ENCODE assay signal across 25 cellular contexts in genomic region chr18:76169733-76170132, GRCh38.
DNase-seq lines count a peak whose midpoint lies in the region; ATAC-seq, FAIRE-seq and TF ChIP-seq lines count a peak whose summit lies in the region.
"Had no signal": no experiment of that assay in that cellular context is flagged by ENCODE, and none has a peak within 500 bp of the region (broad histone marks: within the 10 kb centered on the region; RNA-seq: fewer than 3 reads in every experiment).

No MANE protein-coding gene starts in this region.

- H3K9me3 ChIP-seq in HepG2 (ENCODE audit: low read length) (no peaks in the 10 kb centered on the region), right lobe of liver (no peaks in the 10 kb centered on the region), MM.1S (replicated peaks; ENCODE audit: insufficient read depth, low read length) (no peaks in the 10 kb centered on the region), RWPE2 (ENCODE audit: severe bottlenecking) (no peaks in the 10 kb centered on the region), small intestine (ENCODE audit: control insufficient read depth, low read depth) (no peaks in the 10 kb centered on the region), vagina (no peaks in the 10 kb centered on the region), tibial artery (no peaks in the 10 kb centered on the region)
- H3K9me3 ChIP-seq: esophagus squamous epithelium, gastroesophageal sphincter, ovary, right atrium auricular region, testis had no signal

- no peaks in the 10 kb centered on the region for H3F3A ChIP-seq in MM.1S (ENCODE audit: insufficient read depth, low read length)

- WGBS in HepG2 (ENCODE audit: low lambda C conversion rate) = 33% methylated on average over 5 of the region's 6 CpGs
- 74% methylated on average over 4 of the region's 6 CpGs for WGBS in right lobe of liver (ENCODE audit: insufficient coverage, low coverage, low lambda C conversion rate, missing lambda C conversion rate)
- WGBS in small intestine, 3 donors = 52 to 77% (median 65%) methylated on average over 6 of the region's 6 CpGs

- intact Hi-C loops in HepG2 (cut with micrococcal nuclease; ENCODE audit: unreplicated experiment) (loop anchor here (1.0 kb wide), 1 partner anchor 180 kb away; no protein-coding TSS in a partner anchor), right lobe of liver (cut with DNase I) (no loop called here), vagina (cut with DNase I) (no loop called here), tibial artery (cut with DNase I; ENCODE audit: low total_unique reads) (no loop called here)

- no peak for TF ChIP-seq EP300 in HepG2 (IDR thresholded peaks at IDR 0.05; ENCODE audit: low read depth in 2 of 2, low read length in 2 of 2)
- no peak for TF ChIP-seq EP300 in HepG2 (CRISPR knock-in tag; IDR thresholded peaks at IDR 0.05; ENCODE audit: borderline replicate concordance)

- ATAC-seq in HepG2 (peak; percentile 53), right lobe of liver (no peak), RWPE2 (ENCODE audit: low read depth) (no peak)
- ATAC-seq: gastroesophageal sphincter, left ventricle myocardium superior had no signal

- H3K79me2 ChIP-seq in HepG2 (ENCODE audit: insufficient read depth, low read length) = no peaks in the 10 kb centered on the region
- H3K79me2 ChIP-seq in MM.1S (ENCODE audit: low read length) = no peaks in the 10 kb centered on the region

- H2AFZ ChIP-seq in HepG2 (ENCODE audit: low read length) (no peak overlapping the region), MM.1S (ENCODE audit: low read length) (peak overlapping the region; percentile 51)
- H2AFZ ChIP-seq: GM23248 had no signal

- H3K4me2 ChIP-seq in HepG2 (ENCODE audit: low read depth, low read length) (no peak overlapping the region), MM.1S (ENCODE audit: low read depth, low read length) (peak overlapping the region; percentile 19; the same call in 1 of the 2 replicates)

- H3K9me2 ChIP-seq in MM.1S (replicated peaks; ENCODE audit: insufficient read depth, low read length) = no peaks in the 10 kb centered on the region

- H3K4me1 ChIP-seq in HepG2 (ENCODE audit: insufficient read depth, low read length) (no peaks in the 10 kb centered on the region), right lobe of liver (no peaks in the 10 kb centered on the region), MM.1S (ENCODE audit: low read length) (no peaks in the 10 kb centered on the region), RWPE2 (ENCODE audit: insufficient read depth, poor library complexity, severe bottlenecking) (no peaks in the 10 kb centered on the region), small intestine (ENCODE audit: control insufficient read depth in 2 of 2, insufficient read depth in 1 of 2, low read depth in 1 of 2, low read length in 1 of 2) (no peaks in the 10 kb centered on the region), vagina (peaks cover 8% of the 10 kb centered on the region), tibial artery (no peaks in the 10 kb centered on the region)
- H3K4me1 ChIP-seq: gastroesophageal sphincter, right atrium auricular region had no signal

- DNase-seq in HepG2 (ENCODE audit: low spot score) = no peak
- no peak for DNase-seq in right lobe of liver
- peak; percentile 23 for DNase-seq in MM.1S
- DNase-seq in RWPE2 (ENCODE audit: low spot score) = no peak
- peak; percentile 5 for DNase-seq in small intestine
- DNase-seq in NCI-H526 (lab: John Stamatoyannopoulos, UW) = no peak
- no peak for DNase-seq in vagina (ENCODE audit: extremely low spot score in 2 of 2)
- DNase-seq in tibial artery = no peak
- DNase-seq: activated CD4-positive, alpha-beta memory T cell treated with anti-CD3 and anti-CD28 coated beads, Interleukin-2, amount 10 ng/mL, durations not matched to agents 7 days and 5 days; aorta; C1 segment of cervical spinal cord; esophagus squamous epithelium; GM23248; left ventricle myocardium superior; NCI-H1694 treated with DMSO at 0.1 percent for 48 hours; NCI-H524 treated with DMSO at 0.1 percent for 48 hours; ovary; SHP77; stimulated activated CD4-positive, alpha-beta T cell treated with anti-CD3 and anti-CD28 coated beads, Interleukin-4, amount 100 ng/mL, for 1 hour; SW 1271; T1000; testis had no signal

- H4K20me1 ChIP-seq in HepG2 (ENCODE audit: insufficient read depth, low read length) = no peaks in the 10 kb centered on the region
- H4K20me1 ChIP-seq in MM.1S (ENCODE audit: insufficient read depth, low read length) = no peaks in the 10 kb centered on the region

- TF ChIP-seq RAD21 in HepG2 (CRISPR knock-in tag; IDR thresholded peaks at IDR 0.05) = no peak

- TF ChIP-seq POLR2A in HepG2 (IDR thresholded peaks at IDR 0.05; ENCODE audit: insufficient read depth in 1 of 2, low read depth in 2 of 2, low read length in 2 of 2) (no peak), right lobe of liver (IDR thresholded peaks at IDR 0.05) (no peak), vagina (IDR thresholded peaks at IDR 0.05) (no peak)

- FAIRE-seq in HepG2 (lab: Jason Lieb, UNC) = no peak
- no peak for FAIRE-seq in small intestine (lab: Jason Lieb, UNC)
- FAIRE-seq: HTR-8/SVneo had no signal

- POLR2A ChIA-PET in HepG2 (lab: Yijun Ruan, JAX) = no interaction called here

- TF ChIP-seq CTCF in HepG2 (CRISPR knock-in tag; IDR thresholded peaks at IDR 0.05) = peak; percentile 46
- no peak for TF ChIP-seq CTCF in right lobe of liver (IDR thresholded peaks at IDR 0.05)
- TF ChIP-seq CTCF in MM.1S (IDR thresholded peaks at IDR 0.05; ENCODE audit: low read length) = peak; percentile 64
- TF ChIP-seq CTCF in RWPE2 (IDR thresholded peaks at IDR 0.05; ENCODE audit: poor library complexity, severe bottlenecking) = peak; percentile 38
- no peak for TF ChIP-seq CTCF in vagina (IDR thresholded peaks at IDR 0.05)
- TF ChIP-seq CTCF in tibial artery (IDR thresholded peaks at IDR 0.05) = no peak

- H3K27ac ChIP-seq in HepG2 (ENCODE audit: extremely low read length, insufficient read depth, low read length) = no peak overlapping the region
- no peak overlapping the region for H3K27ac ChIP-seq in right lobe of liver
- no peak overlapping the region for H3K27ac ChIP-seq in MM.1S (ENCODE audit: low read length)
- no peak overlapping the region for H3K27ac ChIP-seq in RWPE2 (ENCODE audit: poor library complexity, severe bottlenecking)
- H3K27ac ChIP-seq in small intestine (ENCODE audit: low read depth in 1 of 2, low read length in 1 of 2) = no peak overlapping the region
- no peak overlapping the region for H3K27ac ChIP-seq in vagina
- no peak overlapping the region for H3K27ac ChIP-seq in tibial artery
- H3K27ac ChIP-seq: esophagus squamous epithelium, gastroesophageal sphincter, GM23248, ovary, right atrium auricular region, testis had no signal

- no peaks in the 10 kb centered on the region for H3K36me3 ChIP-seq in HepG2 (replicated peaks in 1 of 2; ENCODE audit: control insufficient read depth in 1 of 2, insufficient read depth in 2 of 2, low read length in 2 of 2)
- H3K36me3 ChIP-seq in right lobe of liver = no peaks in the 10 kb centered on the region
- H3K36me3 ChIP-seq in MM.1S (replicated peaks; ENCODE audit: insufficient read depth, low read length) = no peaks in the 10 kb centered on the region
- no peaks in the 10 kb centered on the region for H3K36me3 ChIP-seq in RWPE2 (ENCODE audit: low read depth)
- no peaks in the 10 kb centered on the region for H3K36me3 ChIP-seq in small intestine (ENCODE audit: control insufficient read depth in 2 of 2, insufficient read depth in 2 of 2, low read length in 2 of 2)
- H3K36me3 ChIP-seq in vagina = no peaks in the 10 kb centered on the region
- H3K36me3 ChIP-seq in tibial artery = no peaks in the 10 kb centered on the region
- H3K36me3 ChIP-seq: esophagus squamous epithelium, gastroesophageal sphincter, ovary, right atrium auricular region had no signal

- CTCF ChIA-PET in HepG2 (lab: Yijun Ruan, JAX; ENCODE audit: low intra/inter-chr PET ratio, low total read pairs) = interaction anchor here (1.6 kb wide), 1 partner anchor 179 kb away, joined by 5 read pairs; no protein-coding TSS in a partner anchor

- H3K4me3 ChIP-seq in HepG2 (replicated peaks in 1 of 3; ENCODE audit: insufficient read depth in 1 of 3, low read depth in 2 of 3, low read length in 3 of 3) (no peak overlapping the region), right lobe of liver (no peak overlapping the region), MM.1S (ENCODE audit: low read length) (no peak overlapping the region), RWPE2 (ENCODE audit: severe bottlenecking) (no peak overlapping the region), small intestine (ENCODE audit: low read depth in 1 of 2, low read length in 2 of 2) (no peak overlapping the region), vagina (no peak overlapping the region), tibial artery (no peak overlapping the region)
- H3K4me3 ChIP-seq: esophagus squamous epithelium, gastroesophageal sphincter, GM23248, ovary, right atrium auricular region, testis had no signal

- H3K27me3 ChIP-seq in HepG2 (ENCODE audit: control insufficient read depth in 1 of 2, insufficient read depth in 2 of 2, low read length in 2 of 2) (peaks cover 1 to 44% of the 10 kb centered on the region in 2 experiments; a peak in 2 of 5 replicates), right lobe of liver (no peaks in the 10 kb centered on the region), MM.1S (replicated peaks; ENCODE audit: insufficient read depth, low read length) (no peaks in the 10 kb centered on the region), RWPE2 (ENCODE audit: insufficient read depth, poor library complexity, severe bottlenecking) (peaks cover 3% of the 10 kb centered on the region), small intestine (ENCODE audit: control insufficient read depth in 2 of 2, insufficient read depth in 2 of 2, low read length in 2 of 2) (no peaks in the 10 kb centered on the region), vagina (no peaks in the 10 kb centered on the region), tibial artery (peaks cover 0 to 2% of the 10 kb centered on the region in 2 donors)
- H3K27me3 ChIP-seq: esophagus squamous epithelium, gastroesophageal sphincter, ovary, right atrium auricular region, testis had no signal

- BruUV-seq in HepG2 (replicated peaks; lab: Mats Ljungman, UMichigan) = no TSS peak

- H3K9ac ChIP-seq in HepG2 (ENCODE audit: insufficient read depth, low read depth, low read length) (no peak overlapping the region), MM.1S (ENCODE audit: low read length) (no peak overlapping the region)
- H3K9ac ChIP-seq: GM23248 had no signal

- in situ Hi-C loops in HepG2 (cut with HindIII; ENCODE audit: extremely low pct_ligation_motif_present, low pct_unique_long_range_greater_than_20kb) = loop anchor here (10.0 kb wide), 1 partner anchor 175 kb away; no protein-coding TSS in a partner anchor

Comparison
In these comparisons a context has a peak if more than half of its experiments do, and no peak if none do; other contexts are left out.
1. CTCF ChIP-seq: peak in HepG2 (single experiment), MM.1S (single experiment) and RWPE2 (single experiment); none in right lobe of liver (0 of 4), vagina (0 of 3) and tibial artery (0 of 2).
2. DNase-seq: peak in MM.1S (single experiment) and small intestine (single experiment); none in HepG2 (single experiment), right lobe of liver (0 of 3), RWPE2 (single experiment), NCI-H526 (0 of 2), vagina (0 of 2) and tibial artery (0 of 2).